Comparison of ENCODE assay signal across 1 cellular context in the genomic region with DNA sequence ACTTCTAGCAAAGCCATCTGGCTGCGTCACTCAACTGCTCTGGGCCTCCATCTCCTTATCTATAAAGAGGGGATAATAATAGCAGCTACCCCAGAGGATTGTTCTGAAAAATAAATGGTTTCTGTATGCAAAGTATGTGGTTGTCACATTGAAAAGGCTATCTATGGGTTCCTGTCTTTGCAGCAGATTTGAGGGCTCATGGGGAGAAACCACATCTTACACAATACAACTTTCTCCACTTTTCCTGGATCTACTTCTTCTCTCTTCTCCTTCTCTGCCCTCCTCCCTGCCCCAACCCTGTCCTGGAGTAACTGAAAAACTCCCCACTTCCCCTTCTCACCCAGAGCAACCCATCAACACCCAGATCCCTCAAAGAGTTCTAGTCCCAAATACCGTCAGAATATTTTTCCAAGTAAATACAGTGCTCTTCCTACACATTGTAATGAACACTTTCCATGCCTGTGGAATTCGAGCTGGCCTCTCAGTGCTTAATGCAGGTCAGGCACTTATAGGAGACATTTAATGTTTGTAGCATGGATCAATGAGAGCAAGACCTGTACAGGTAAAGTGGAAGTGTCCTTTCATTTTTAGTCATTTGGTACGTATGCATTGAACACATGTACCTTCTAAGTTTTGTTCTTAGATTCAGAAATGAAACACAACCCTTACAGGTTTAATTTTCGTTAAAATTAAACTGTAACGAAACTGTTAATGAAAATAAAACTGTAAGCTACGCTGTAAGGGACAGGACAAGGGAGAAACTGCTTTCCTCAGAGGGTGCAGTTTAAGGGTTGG.
TF ChIP-seq lines count a peak whose summit lies in the region.

No MANE protein-coding gene starts in this region.

TF ChIP-seq in GM23338, 12 proteins besides CTCF, POLR2A, EP300 and RAD21 (continued from another document):
- TF ChIP-seq, protein P1, sequence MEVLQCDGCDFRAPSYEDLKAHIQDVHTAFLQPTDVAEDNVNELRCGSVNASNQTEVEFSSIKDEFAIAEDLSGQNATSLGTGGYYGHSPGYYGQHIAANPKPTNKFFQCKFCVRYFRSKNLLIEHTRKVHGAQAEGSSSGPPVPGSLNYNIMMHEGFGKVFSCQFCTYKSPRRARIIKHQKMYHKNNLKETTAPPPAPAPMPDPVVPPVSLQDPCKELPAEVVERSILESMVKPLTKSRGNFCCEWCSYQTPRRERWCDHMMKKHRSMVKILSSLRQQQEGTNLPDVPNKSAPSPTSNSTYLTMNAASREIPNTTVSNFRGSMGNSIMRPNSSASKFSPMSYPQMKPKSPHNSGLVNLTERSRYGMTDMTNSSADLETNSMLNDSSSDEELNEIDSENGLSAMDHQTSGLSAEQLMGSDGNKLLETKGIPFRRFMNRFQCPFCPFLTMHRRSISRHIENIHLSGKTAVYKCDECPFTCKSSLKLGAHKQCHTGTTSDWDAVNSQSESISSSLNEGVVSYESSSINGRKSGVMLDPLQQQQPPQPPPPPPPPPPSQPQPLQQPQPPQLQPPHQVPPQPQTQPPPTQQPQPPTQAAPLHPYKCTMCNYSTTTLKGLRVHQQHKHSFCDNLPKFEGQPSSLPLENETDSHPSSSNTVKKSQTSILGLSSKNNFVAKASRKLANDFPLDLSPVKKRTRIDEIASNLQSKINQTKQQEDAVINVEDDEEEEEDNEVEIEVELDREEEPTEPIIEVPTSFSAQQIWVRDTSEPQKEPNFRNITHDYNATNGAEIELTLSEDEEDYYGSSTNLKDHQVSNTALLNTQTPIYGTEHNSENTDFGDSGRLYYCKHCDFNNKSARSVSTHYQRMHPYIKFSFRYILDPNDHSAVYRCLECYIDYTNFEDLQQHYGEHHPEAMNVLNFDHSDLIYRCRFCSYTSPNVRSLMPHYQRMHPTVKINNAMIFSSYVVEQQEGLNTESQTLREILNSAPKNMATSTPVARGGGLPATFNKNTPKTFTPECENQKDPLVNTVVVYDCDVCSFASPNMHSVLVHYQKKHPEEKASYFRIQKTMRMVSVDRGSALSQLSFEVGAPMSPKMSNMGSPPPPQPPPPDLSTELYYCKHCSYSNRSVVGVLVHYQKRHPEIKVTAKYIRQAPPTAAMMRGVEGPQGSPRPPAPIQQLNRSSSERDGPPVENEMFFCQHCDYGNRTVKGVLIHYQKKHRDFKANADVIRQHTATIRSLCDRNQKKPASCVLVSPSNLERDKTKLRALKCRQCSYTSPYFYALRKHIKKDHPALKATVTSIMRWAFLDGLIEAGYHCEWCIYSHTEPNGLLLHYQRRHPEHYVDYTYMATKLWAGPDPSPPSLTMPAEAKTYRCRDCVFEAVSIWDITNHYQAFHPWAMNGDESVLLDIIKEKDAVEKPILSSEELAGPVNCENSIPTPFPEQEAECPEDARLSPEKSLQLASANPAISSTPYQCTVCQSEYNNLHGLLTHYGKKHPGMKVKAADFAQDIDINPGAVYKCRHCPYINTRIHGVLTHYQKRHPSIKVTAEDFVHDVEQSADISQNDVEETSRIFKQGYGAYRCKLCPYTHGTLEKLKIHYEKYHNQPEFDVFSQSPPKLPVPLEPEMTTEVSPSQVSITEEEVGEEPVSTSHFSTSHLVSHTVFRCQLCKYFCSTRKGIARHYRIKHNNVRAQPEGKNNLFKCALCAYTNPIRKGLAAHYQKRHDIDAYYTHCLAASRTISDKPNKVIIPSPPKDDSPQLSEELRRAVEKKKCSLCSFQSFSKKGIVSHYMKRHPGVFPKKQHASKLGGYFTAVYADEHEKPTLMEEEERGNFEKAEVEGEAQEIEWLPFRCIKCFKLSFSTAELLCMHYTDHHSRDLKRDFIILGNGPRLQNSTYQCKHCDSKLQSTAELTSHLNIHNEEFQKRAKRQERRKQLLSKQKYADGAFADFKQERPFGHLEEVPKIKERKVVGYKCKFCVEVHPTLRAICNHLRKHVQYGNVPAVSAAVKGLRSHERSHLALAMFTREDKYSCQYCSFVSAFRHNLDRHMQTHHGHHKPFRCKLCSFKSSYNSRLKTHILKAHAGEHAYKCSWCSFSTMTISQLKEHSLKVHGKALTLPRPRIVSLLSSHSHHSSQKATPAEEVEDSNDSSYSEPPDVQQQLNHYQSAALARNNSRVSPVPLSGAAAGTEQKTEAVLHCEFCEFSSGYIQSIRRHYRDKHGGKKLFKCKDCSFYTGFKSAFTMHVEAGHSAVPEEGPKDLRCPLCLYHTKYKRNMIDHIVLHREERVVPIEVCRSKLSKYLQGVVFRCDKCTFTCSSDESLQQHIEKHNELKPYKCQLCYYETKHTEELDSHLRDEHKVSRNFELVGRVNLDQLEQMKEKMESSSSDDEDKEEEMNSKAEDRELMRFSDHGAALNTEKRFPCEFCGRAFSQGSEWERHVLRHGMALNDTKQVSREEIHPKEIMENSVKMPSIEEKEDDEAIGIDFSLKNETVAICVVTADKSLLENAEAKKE (CRISPR knock-in tag; IDR thresholded peaks at IDR 0.05) = no peak
- TF ChIP-seq EZH2phosphoT487 (IDR thresholded peaks at IDR 0.05; ENCODE audit: unreplicated experiment) = no peak
